Comparison of ENCODE assay signal across 2 cellular contexts in genomic region chr1:6275826-6276764, GRCh38.
TF ChIP-seq lines count a peak whose summit lies in the region.

No MANE protein-coding gene starts in this region.

TF ChIP-seq in GM23338, 12 proteins besides CTCF, POLR2A, EP300 and RAD21:
- TF ChIP-seq ETS1 (IDR thresholded peaks at IDR 0.05) (no peak), ZNF114 (CRISPR knock-in tag; IDR thresholded peaks at IDR 0.05) (no peak), STAT1 (IDR thresholded peaks at IDR 0.05; ENCODE audit: unreplicated experiment) (no peak), ZNF331 (CRISPR knock-in tag; IDR thresholded peaks at IDR 0.05; ENCODE audit: low read depth) (no peak), CREB1 (CRISPR knock-in tag; IDR thresholded peaks at IDR 0.05; ENCODE audit: low read depth) (no peak), POLR2AphosphoS5 (IDR thresholded peaks at IDR 0.05; ENCODE audit: low read depth) (no peak), EZH2 (IDR thresholded peaks at IDR 0.05; ENCODE audit: low read depth, unreplicated experiment) (no peak), ZNF462 (CRISPR knock-in tag; IDR thresholded peaks at IDR 0.05) (no peak)

TF ChIP-seq in K562, 482 proteins besides CTCF, POLR2A, EP300 and RAD21 (continues in another document):
- TF ChIP-seq HINFP (tag; conservative IDR thresholded peaks at IDR 0.05; ENCODE audit: low read depth) = no peak
- TF ChIP-seq ZNF41 (CRISPR knock-in tag; conservative IDR thresholded peaks at IDR 0.05) = no peak
- TF ChIP-seq ZNF318 (IDR thresholded peaks at IDR 0.05; ENCODE audit: borderline replicate concordance in 1 of 2, low read depth in 1 of 2) = no peak
- TF ChIP-seq ESRRB (CRISPR knock-in tag; IDR thresholded peaks at IDR 0.05; ENCODE audit: borderline replicate concordance) = no peak
- TF ChIP-seq PKNOX1 (IDR thresholded peaks at IDR 0.05) = 0 out of 2 replicates have a peak, but pooled peaks have one; percentile 7
- no peak for TF ChIP-seq ZKSCAN1 (IDR thresholded peaks at IDR 0.05; ENCODE audit: low read depth, low read length)
- TF ChIP-seq AFF1 (IDR thresholded peaks at IDR 0.05; ENCODE audit: low read depth in 1 of 2, partially characterized antibody in 2 of 2) = no peak
- TF ChIP-seq E4F1 (CRISPR knock-in tag; IDR thresholded peaks at IDR 0.05; ENCODE audit: borderline replicate concordance) = no peak
- TF ChIP-seq ZNF133 (CRISPR knock-in tag; IDR thresholded peaks at IDR 0.05) = no peak
- TF ChIP-seq BRCA1 (IDR thresholded peaks at IDR 0.05) = no peak
- 0 out of 2 replicates have a peak, but pooled peaks have one; percentile 40 for TF ChIP-seq BRCA1 (CRISPR knock-in tag; IDR thresholded peaks at IDR 0.05)
- TF ChIP-seq ARID3B (CRISPR knock-in tag; IDR thresholded peaks at IDR 0.05; ENCODE audit: borderline replicate concordance) = no peak
- TF ChIP-seq TFAP4 (CRISPR knock-in tag; IDR thresholded peaks at IDR 0.05; ENCODE audit: borderline replicate concordance) = peak; percentile 24; the same call in 1 of the 2 replicates
- TF ChIP-seq CBX5 (IDR thresholded peaks at IDR 0.05; ENCODE audit: borderline replicate concordance, low read depth) = no peak
- TF ChIP-seq RNF219 (CRISPR knock-in tag; IDR thresholded peaks at IDR 0.05) = no peak
- 0 out of 4 replicates have a peak, but pooled peaks of 1 of the 2 experiments have one; percentile 32 for TF ChIP-seq HDAC1 (IDR thresholded peaks at IDR 0.05)
- no peak for TF ChIP-seq SNIP1 (IDR thresholded peaks at IDR 0.05; ENCODE audit: low read depth)
- TF ChIP-seq ZBTB33 (CRISPR knock-in tag; IDR thresholded peaks at IDR 0.05) = peak; percentile 48; the same call in 1 of the 2 replicates
- TF ChIP-seq PPARD (CRISPR knock-in tag; IDR thresholded peaks at IDR 0.05) = no peak
